ENCODE assay signal across 15 cellular contexts in the genomic region with DNA sequence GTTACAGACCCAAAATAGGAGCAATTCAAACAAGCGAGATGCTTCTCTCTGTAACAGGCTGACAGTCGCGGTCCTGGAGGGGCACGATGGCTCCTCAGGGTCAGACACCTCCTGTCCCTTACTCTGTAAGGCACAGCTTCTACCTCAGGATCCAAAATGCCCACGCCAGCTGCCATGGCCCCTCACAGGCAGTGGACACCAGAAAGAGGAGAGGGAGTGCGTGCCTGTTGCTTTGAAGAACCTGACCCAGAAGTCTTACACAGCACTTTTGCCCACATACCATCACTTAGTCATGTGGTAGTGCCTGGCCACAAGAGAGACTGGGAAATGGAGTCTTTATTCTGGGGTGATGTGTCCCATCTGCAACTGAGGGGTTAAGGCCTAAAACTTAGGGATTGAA. TPM values are rescaled to one million over a fixed set of nuclear protein-coding genes. Genes with fewer than 3 reads are reported as not detected.
DNase-seq lines count a peak whose midpoint lies in the region; ATAC-seq and TF ChIP-seq lines count a peak whose summit lies in the region.
"Had no signal": no experiment of that assay in that cellular context is flagged by ENCODE, and none has a peak within 500 bp of the region (broad histone marks: within the 10 kb centered on the region; RNA-seq: fewer than 3 reads in every experiment).

No MANE protein-coding gene starts in this region.

- intact Hi-C loops in PC-3 (cut with micrococcal nuclease) = no loop called here

- peak overlapping the region; percentile 25 for H2BK12ac ChIP-seq in trophoblast cell (ENCODE audit: low read length)

- H3K4me2 ChIP-seq in KMS-11 (peak overlapping the region; percentile 89), trophoblast cell (ENCODE audit: low read length) (no peak overlapping the region), PC-3 (ENCODE audit: low read length) (no peak overlapping the region)

- no peak overlapping the region for H2AFZ ChIP-seq in KMS-11 (ENCODE audit: low read depth)
- peak overlapping the region; percentile 38 for H2AFZ ChIP-seq in trophoblast cell (ENCODE audit: insufficient read depth, low read length, poor library complexity)
- H2AFZ ChIP-seq in PC-3 (ENCODE audit: low read length) = no peak overlapping the region

- TF ChIP-seq CTCF in AG04450 (IDR thresholded peaks at IDR 0.05; ENCODE audit: low read depth, low read length) (no peak), KMS-11 (conservative IDR thresholded peaks at IDR 0.05; ENCODE audit: low read depth, low read length) (no peak), fibroblast of mammary gland (conservative IDR thresholded peaks at IDR 0.05; ENCODE audit: control insufficient read depth, insufficient read depth, low read depth, low read length) (no peak), PC-3 (conservative IDR thresholded peaks at IDR 0.05; ENCODE audit: low read depth, low read length) (no peak)

- H4K20me1 ChIP-seq in KMS-11 (ENCODE audit: insufficient read depth) (no peaks in the 10 kb centered on the region), PC-3 (ENCODE audit: low read length) (no peaks in the 10 kb centered on the region)

- H3K4me3 ChIP-seq in AG04450 (ENCODE audit: low read depth, low read length) (no peak overlapping the region), KMS-11 (IDR thresholded peaks at IDR 0.05; ENCODE audit: insufficient read depth, low read depth, low read length) (no peak overlapping the region), fibroblast of mammary gland (ENCODE audit: control insufficient read depth, low read depth, low read length) (no peak overlapping the region), trophoblast cell (ENCODE audit: low read depth, low read length) (no peak overlapping the region), PC-3 (ENCODE audit: low read length) (no peak overlapping the region)
- H3K4me3 ChIP-seq: BLaER1 treated with 17β-estradiol and CSF1 and Interleukin-3, amounts not matched to agents 10 nM and 100 nM; heart right ventricle had no signal

- peak overlapping the region; percentile 60 for H2BK5ac ChIP-seq in trophoblast cell (ENCODE audit: low read depth, low read length, poor library complexity)

- CTCF ChIA-PET in AG04450 (lab: Charles Lee) (interaction anchor here (1.2 to 2.0 kb wide), 2 partner anchors 9 to 122 kb away, joined by 3 to 5 read pairs; no protein-coding TSS in a partner anchor), PC-3 (lab: Charles Lee) (no interaction called here)

- peak overlapping the region; percentile 13 for H3K4ac ChIP-seq in trophoblast cell (ENCODE audit: low read depth, low read length)

- H4K8ac ChIP-seq in trophoblast cell (ENCODE audit: low read depth, low read length) = no peak overlapping the region

- DNase-seq in AG04450 (ENCODE audit: low read depth, low spot score) (no peak), fibroblast of mammary gland (ENCODE audit: low read depth) (peak; percentile 45), trophoblast cell (no peak), NCI-H2081 (lab: John Stamatoyannopoulos, UW) (no peak), PC-3 (no peak)
- DNase-seq: activated CD8-positive, alpha-beta memory T cell treated with anti-CD3 and anti-CD28 coated beads, Interleukin-2, amount 10 ng/mL, durations not matched to agents 7 days and 5 days; activated naive CD8-positive, alpha-beta T cell treated with anti-CD3 and anti-CD28 coated beads, Interleukin-2, amount 10 ng/mL, durations not matched to agents 7 days and 5 days; heart right ventricle; midbrain; MV-4-11; SHP77 had no signal

- H3F3A ChIP-seq in PC-3 (ENCODE audit: low read length, unreplicated experiment) = no peaks in the 10 kb centered on the region

- no peaks in the 10 kb centered on the region; the same call in 1 of the 2 replicates for H3K9me3 ChIP-seq in AG04450 (ENCODE audit: control insufficient read depth, insufficient read depth, low read length)
- H3K9me3 ChIP-seq in trophoblast cell (ENCODE audit: insufficient read depth, low read depth, low read length) = no peaks in the 10 kb centered on the region
- no peaks in the 10 kb centered on the region for H3K9me3 ChIP-seq in PC-3 (ENCODE audit: low read length)
- H3K9me3 ChIP-seq: heart right ventricle had no signal

- POLR2A ChIA-PET in AG04450 (lab: Yijun Ruan, JAX) (no interaction called here), PC-3 (lab: Charles Lee; ENCODE audit: unreplicated experiment) (no interaction called here)

- H4K12ac ChIP-seq in trophoblast cell (ENCODE audit: low read depth, low read length) = no peak overlapping the region

- no peaks in the 10 kb centered on the region for H3K79me2 ChIP-seq in KMS-11 (ENCODE audit: insufficient read depth, low read depth)
- peaks cover 2% of the 10 kb centered on the region for H3K79me2 ChIP-seq in trophoblast cell (ENCODE audit: control insufficient read depth, insufficient read depth, low read length, poor library complexity)
- no peaks in the 10 kb centered on the region for H3K79me2 ChIP-seq in PC-3 (ENCODE audit: low read length)

- H3K36me3 ChIP-seq in KMS-11 (ENCODE audit: insufficient read depth) = no peaks in the 10 kb centered on the region
- no peaks in the 10 kb centered on the region for H3K36me3 ChIP-seq in trophoblast cell (ENCODE audit: control insufficient read depth in 1 of 2, insufficient read depth in 2 of 2, low read length in 2 of 2)
- no peaks in the 10 kb centered on the region for H3K36me3 ChIP-seq in PC-3 (ENCODE audit: low read depth, low read length)
- H3K36me3 ChIP-seq: heart right ventricle had no signal

- H3K9me2 ChIP-seq in PC-3 (replicated peaks; ENCODE audit: low read length) = no peaks in the 10 kb centered on the region

- H2BK120ac ChIP-seq in trophoblast cell (ENCODE audit: insufficient read depth, low read length, poor library complexity) = no peak overlapping the region

- ATAC-seq in HG03565 (IDR thresholded peaks at IDR 0.05; ENCODE audit: unreplicated experiment) (no peak), PC-3 (no peak), GM19395 (IDR thresholded peaks at IDR 0.05; ENCODE audit: unreplicated experiment) (no peak)
- ATAC-seq: activated CD8-positive, alpha-beta memory T cell treated with anti-CD3 and anti-CD28 coated beads, Interleukin-2, amount 10 ng/mL, durations not matched to agents 7 days and 5 days had no signal

- H3K27ac ChIP-seq in AG04450 (ENCODE audit: low read depth, low read length) (peak overlapping the region; percentile 40), KMS-11 (peak overlapping the region; percentile 74; the same call in 1 of the 2 replicates), trophoblast cell (ENCODE audit: low read depth, low read length) (no peak overlapping the region), PC-3 (ENCODE audit: low read length) (no peak overlapping the region)

- peak overlapping the region; percentile 28 for H3K18ac ChIP-seq in trophoblast cell (ENCODE audit: low read length)

- WGBS in trophoblast cell (ENCODE audit: extremely low coverage, insufficient coverage, insufficient read length) = no CpG with 5 or more reads among the region's 6 CpGs

- no peaks in the 10 kb centered on the region for H3K27me3 ChIP-seq in AG04450 (ENCODE audit: control insufficient read depth, insufficient read depth, low read length)
- no peaks in the 10 kb centered on the region for H3K27me3 ChIP-seq in KMS-11 (ENCODE audit: insufficient read depth, low read depth)
- H3K27me3 ChIP-seq in trophoblast cell (ENCODE audit: insufficient read depth, low read length) = no peaks in the 10 kb centered on the region
- H3K27me3 ChIP-seq in PC-3 (ENCODE audit: low read length) = no peaks in the 10 kb centered on the region
- H3K27me3 ChIP-seq: BLaER1 treated with 17β-estradiol and CSF1 and Interleukin-3, amounts not matched to agents 10 nM and 100 nM; heart right ventricle had no signal

- H3K4me1 ChIP-seq in KMS-11 (ENCODE audit: low read depth, poor library complexity, severe bottlenecking) = peaks cover 38% of the 10 kb centered on the region
- peaks cover 8 to 9% of the 10 kb centered on the region in 2 experiments for H3K4me1 ChIP-seq in trophoblast cell (ENCODE audit: control insufficient read depth in 1 of 2, insufficient read depth in 2 of 2, low read length in 2 of 2)
- H3K4me1 ChIP-seq in PC-3 (ENCODE audit: insufficient read depth, low read length) = peaks cover 12% of the 10 kb centered on the region

- peak overlapping the region; percentile 20 for H4K91ac ChIP-seq in trophoblast cell (ENCODE audit: low read depth, low read length)

- peak overlapping the region; percentile 13 for H2AK5ac ChIP-seq in trophoblast cell (ENCODE audit: low read length)

- no peak overlapping the region for H3K14ac ChIP-seq in trophoblast cell (ENCODE audit: low read length)

- H3K9ac ChIP-seq in KMS-11 = no peak overlapping the region
- H3K9ac ChIP-seq in trophoblast cell (ENCODE audit: low read length) = no peak overlapping the region
- no peak overlapping the region for H3K9ac ChIP-seq in PC-3 (ENCODE audit: low read length)
- H3K9ac ChIP-seq: BLaER1 treated with 17β-estradiol and CSF1 and Interleukin-3, amounts not matched to agents 10 nM and 100 nM had no signal

- H3K79me1 ChIP-seq in trophoblast cell (ENCODE audit: low read length) = peaks cover 4% of the 10 kb centered on the region

- no peak overlapping the region for H3K23ac ChIP-seq in trophoblast cell (ENCODE audit: low read length)

- no TSS peak for BruUV-seq in PC-3 (replicated peaks; lab: Mats Ljungman, UMichigan)

RNA-seq across cellular contexts. Expression of gene ABL1, which starts 11.6 kb away (rescaled TPM):
- 37.5 and 51.3 TPM in 2 replicates for polyA plus RNA-seq in AG04450 (2011; rRNA removed)
- 81.5 and 92.0 TPM in 2 replicates for polyA minus RNA-seq in AG04450 (2011; rRNA and poly(A)+ RNA removed)
- polyA plus RNA-seq in trophoblast cell (2013) = 25.7 and 27.9 TPM in 2 replicates
- total RNA-seq in PC-3 (2014; rRNA removed) = 22.8 and 28.3 TPM in 2 replicates

Comparison
In these comparisons a context has a peak if more than half of its experiments do, and no peak if none do; other contexts are left out.
1. H3K27ac ChIP-seq: peak in AG04450 (single experiment) and KMS-11 (single experiment); none in trophoblast cell (single experiment) and PC-3 (single experiment).